Comparison of ENCODE assay signal across 8 cellular contexts in genomic region chr3:123489400-123490004, GRCh38. TPM values are rescaled to one million over a fixed set of nuclear protein-coding genes. Genes with fewer than 3 reads are reported as not detected.
DNase-seq lines count a peak whose midpoint lies in the region; ATAC-seq and TF ChIP-seq lines count a peak whose summit lies in the region.

No MANE protein-coding gene starts in this region.

- no peak for ATAC-seq in stimulated activated memory B cell treated with anti-CD40 and anti-IgM and Interleukin-4, amounts not matched to agents 10 μg/mL and 1 μg/mL and 100 μg/mL, for 72 hours

- H3K4me3 ChIP-seq in epithelial cell of proximal tubule (ENCODE audit: low read depth, low read length) = no peak overlapping the region
- H3K4me3 ChIP-seq in suprapubic skin = no peak overlapping the region

- TF ChIP-seq POLR2A in suprapubic skin (IDR thresholded peaks at IDR 0.05) = no peak

- TF ChIP-seq CTCF in AG09319 (IDR thresholded peaks at IDR 0.05; ENCODE audit: low read depth, low read length) = peak; percentile 96
- TF ChIP-seq CTCF in epithelial cell of proximal tubule (conservative IDR thresholded peaks at IDR 0.05; ENCODE audit: low read depth, low read length) = peak; percentile 97
- peak; percentile 77 to 84 for TF ChIP-seq CTCF in suprapubic skin (IDR thresholded peaks at IDR 0.05)

- DNase-seq in AG09319 (ENCODE audit: extremely low read depth, low read depth) (peak; percentile 38), GM19238 (ENCODE audit: insufficient read length, low spot score) (peak; percentile 39), NCI-H2227 (lab: John Stamatoyannopoulos, UW; ENCODE audit: unreplicated experiment) (peak; percentile 69), epithelial cell of proximal tubule (ENCODE audit: low read depth) (no peak), mucosa of gallbladder (ENCODE audit: low spot score) (peak; percentile 69), suprapubic skin (ENCODE audit: low spot score in 2 of 2) (no peak)
- DNase-seq in activated CD4-positive, alpha-beta T cell treated with anti-CD3 and anti-CD28 coated beads, Interleukin-2, amount 50 U/mL, for 48 hours = peak; percentile 58 to 64

- H3K27me3 Mint-ChIP-seq in stimulated activated memory B cell treated with anti-CD40 and anti-IgM and Interleukin-4, amounts not matched to agents 10 μg/mL and 1 μg/mL and 100 μg/mL, for 72 hours = peaks cover 20% of the 10 kb centered on the region

- no peaks in the 10 kb centered on the region for H3K9me3 Mint-ChIP-seq in stimulated activated memory B cell treated with anti-CD40 and anti-IgM and Interleukin-4, amounts not matched to agents 10 μg/mL and 1 μg/mL and 100 μg/mL, for 72 hours

- no peaks in the 10 kb centered on the region for H3K4me1 Mint-ChIP-seq in stimulated activated memory B cell treated with anti-CD40 and anti-IgM and Interleukin-4, amounts not matched to agents 10 μg/mL and 1 μg/mL and 100 μg/mL, for 72 hours

- H3K9me3 ChIP-seq in suprapubic skin = no peaks in the 10 kb centered on the region

- no peak overlapping the region for H3K27ac Mint-ChIP-seq in stimulated activated memory B cell treated with anti-CD40 and anti-IgM and Interleukin-4, amounts not matched to agents 10 μg/mL and 1 μg/mL and 100 μg/mL, for 72 hours

- no peak for TF ChIP-seq EP300 in suprapubic skin (IDR thresholded peaks at IDR 0.05)

- no peaks in the 10 kb centered on the region for H3K4me1 ChIP-seq in suprapubic skin

- no peaks in the 10 kb centered on the region for H3K27me3 ChIP-seq in suprapubic skin

- H3K4me3 Mint-ChIP-seq in stimulated activated memory B cell treated with anti-CD40 and anti-IgM and Interleukin-4, amounts not matched to agents 10 μg/mL and 1 μg/mL and 100 μg/mL, for 72 hours = no peak overlapping the region

- no peak overlapping the region for H3K27ac ChIP-seq in suprapubic skin

- peaks cover 26% of the 10 kb centered on the region for H3K36me3 Mint-ChIP-seq in stimulated activated memory B cell treated with anti-CD40 and anti-IgM and Interleukin-4, amounts not matched to agents 10 μg/mL and 1 μg/mL and 100 μg/mL, for 72 hours

- H3K36me3 ChIP-seq in suprapubic skin = peaks cover 24% of the 10 kb centered on the region

- WGBS in suprapubic skin = 8% methylated on average over 8 of the region's 8 CpGs

RNA-seq across cellular contexts. Expression of gene ADCY5, which starts 40.6 kb away (rescaled TPM):
- total RNA-seq in epithelial cell of proximal tubule = 0.07 and 2.7 TPM in 2 replicates
- 25.8 TPM for total RNA-seq in mucosa of gallbladder
- 1 to 10 TPM; 1.4 to 4.9 (median 4.0) TPM for total RNA-seq in suprapubic skin

Comparison
In these comparisons a context has a peak if more than half of its experiments do, and no peak if none do; other contexts are left out.
1. DNase-seq: peak in AG09319 (single experiment), GM19238 (single experiment), NCI-H2227 (single experiment), activated CD4-positive, alpha-beta T cell treated with anti-CD3 and anti-CD28 coated beads, Interleukin-2, amount 50 U/mL, for 48 hours (2 of 2) and mucosa of gallbladder (single experiment); none in epithelial cell of proximal tubule (single experiment) and suprapubic skin (0 of 2).
2. Peak in every context shown above with its lines, with median percentiles within 50 percentile points of each other: CTCF ChIP-seq.